Comparison of ENCODE assay signal across 1 cellular context in genomic region chr2:43595603-43596412, GRCh38.
TF ChIP-seq lines count a peak whose summit lies in the region.

THADA (minus strand) TSS chr2:43596038; CDS start chr2:43592392, 3,646 bp downstream.

TF ChIP-seq in K562, 482 proteins besides CTCF, POLR2A, EP300 and RAD21 (continued from another document):
- TF ChIP-seq ETS1 (conservative IDR thresholded peaks at IDR 0.05; ENCODE audit: control insufficient read depth, low read depth, low read length) (peak; percentile 58; the same call in 1 of the 2 replicates), DMBX1 (CRISPR knock-in tag; IDR thresholded peaks at IDR 0.05; ENCODE audit: borderline replicate concordance) (no peak), POLR2AphosphoS5 (IDR thresholded peaks at IDR 0.05; ENCODE audit: control insufficient read depth, insufficient read depth, low read depth, low read length) (peak; percentile 98), TSHZ1 (CRISPR knock-in tag; IDR thresholded peaks at IDR 0.05) (no peak), THAP7 (CRISPR knock-in tag; IDR thresholded peaks at IDR 0.05) (0 out of 2 replicates have a peak, but pooled peaks have one; percentile 56), TBP (optimal IDR thresholded peaks at IDR 0.05; ENCODE audit: low read depth, low read length) (peak; percentile 96), MXD1 (CRISPR knock-in tag; IDR thresholded peaks at IDR 0.05; ENCODE audit: borderline replicate concordance, poor library complexity, severe bottlenecking) (peak; percentile 75), SIX5 (IDR thresholded peaks at IDR 0.05; ENCODE audit: borderline replicate concordance in 1 of 2, insufficient read depth in 1 of 2, low read depth in 1 of 2, low read length in 2 of 2) (peak; percentile 19 to 20; a peak in 1 of 4 replicates), ZBTB40 (IDR thresholded peaks at IDR 0.05) (peak; percentile 95), ZBTB40 (CRISPR knock-in tag; IDR thresholded peaks at IDR 0.05) (no peak), ZNF511 (CRISPR knock-in tag; IDR thresholded peaks at IDR 0.05) (peak; percentile 90), NFYB (IDR thresholded peaks at IDR 0.05; ENCODE audit: extremely low read depth, insufficient read length) (peak; percentile 98), MYC (IDR thresholded peaks at IDR 0.05; ENCODE audit: low read depth, low read length) (peak; percentile 89), MYC (CRISPR knock-in tag; IDR thresholded peaks at IDR 0.05; ENCODE audit: borderline replicate concordance, low read depth) (no peak), MTA2 (IDR thresholded peaks at IDR 0.05; ENCODE audit: low read depth) (peak; percentile 54; the same call in 1 of the 2 replicates), ZNF584 (CRISPR knock-in tag; IDR thresholded peaks at IDR 0.05; ENCODE audit: low read depth) (no peak), TEAD1 (CRISPR knock-in tag; IDR thresholded peaks at IDR 0.05) (peak in 1 of 2 experiments; percentile 61; a peak in 1 of 4 replicates), PKNOX1 (IDR thresholded peaks at IDR 0.05) (peak; percentile 12; the same call in 1 of the 2 replicates), CSDE1 (IDR thresholded peaks at IDR 0.05) (peak in 1 of 2 experiments; percentile 72; a peak in 1 of 4 replicates), NR2C1 (IDR thresholded peaks at IDR 0.05) (peak; percentile 98), NR2C1 (tag; IDR thresholded peaks at IDR 0.05) (peak; percentile 99), NFXL1 (CRISPR knock-in tag; IDR thresholded peaks at IDR 0.05) (0 out of 2 replicates have a peak, but pooled peaks have one; percentile 29), GABPA (tag; conservative IDR thresholded peaks at IDR 0.05; ENCODE audit: low read depth) (peak; percentile 98), MTA3 (IDR thresholded peaks at IDR 0.05; ENCODE audit: borderline replicate concordance) (peak; percentile 92), KLF16 (IDR thresholded peaks at IDR 0.05) (0 out of 2 replicates have a peak, but pooled peaks have one; percentile 37), ZHX1 (conservative IDR thresholded peaks at IDR 0.05; ENCODE audit: low read length) (peak; percentile 57; the same call in 1 of the 2 replicates), ZNF232 (CRISPR knock-in tag; IDR thresholded peaks at IDR 0.05) (peak; percentile 33; the same call in 1 of the 2 replicates), HLTF (IDR thresholded peaks at IDR 0.05) (0 out of 2 replicates have a peak, but pooled peaks have one; percentile 13), YY1 (IDR thresholded peaks at IDR 0.05; ENCODE audit: borderline replicate concordance in 1 of 3, control insufficient read depth in 1 of 3, extremely low read depth in 1 of 3, insufficient read depth in 3 of 3, insufficient read length in 1 of 3, insufficient replicate concordance in 2 of 3, low read depth in 1 of 3, low read length in 2 of 3) (peak; percentile 41 to 89 (median 81)), SUPT5H (IDR thresholded peaks at IDR 0.05) (peak; percentile 99), NR2C2 (CRISPR knock-in tag; IDR thresholded peaks at IDR 0.05) (peak; percentile 98), NR2C2 (tag; IDR thresholded peaks at IDR 0.05) (peak; percentile 100), ETV1 (tag; conservative IDR thresholded peaks at IDR 0.05; ENCODE audit: low read depth) (peak; percentile 75), USF1 (CRISPR knock-in tag; IDR thresholded peaks at IDR 0.05) (peak; percentile 66)
